In the genomic region with DNA sequence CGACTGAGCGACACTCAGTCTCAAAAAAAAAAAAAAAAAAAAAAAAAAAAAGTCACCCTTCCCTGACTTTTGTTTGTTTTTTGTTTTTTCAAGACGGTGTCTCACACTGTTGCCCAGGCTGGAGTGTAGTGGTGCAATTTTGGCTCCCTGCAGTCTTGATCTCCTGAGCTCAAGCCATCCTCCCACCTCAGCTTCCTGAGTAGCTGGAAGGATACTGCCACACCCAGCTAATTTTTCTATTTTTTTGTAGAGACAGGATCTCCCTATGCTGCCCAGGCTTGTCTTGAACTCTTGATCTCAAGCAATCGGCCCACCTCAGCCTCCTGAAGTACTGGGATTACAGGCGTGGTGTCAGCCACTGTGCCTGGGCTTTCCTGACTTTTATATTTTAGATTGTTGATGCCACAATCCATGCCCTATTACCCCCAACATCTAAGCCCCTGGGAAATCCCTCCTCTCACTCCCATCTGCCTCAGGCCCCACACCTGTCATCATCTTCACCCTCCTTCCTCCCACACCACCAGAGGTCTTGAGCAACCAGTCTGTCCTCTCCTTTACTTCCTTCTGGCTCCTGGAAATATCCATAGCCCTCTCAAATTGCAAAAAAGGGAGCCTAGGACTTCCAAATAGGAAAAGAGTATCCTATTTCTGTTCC, we compare ENCODE assay signal across 17 cellular contexts. TPM values are rescaled to one million over a fixed set of nuclear protein-coding genes. Genes with fewer than 3 reads are reported as not detected.
DNase-seq lines count a peak whose midpoint lies in the region; ATAC-seq and TF ChIP-seq lines count a peak whose summit lies in the region.
"Had no signal": no experiment of that assay in that cellular context is flagged by ENCODE, and none has a peak within 500 bp of the region (broad histone marks: within the 10 kb centered on the region; RNA-seq: fewer than 3 reads in every experiment).

No MANE protein-coding gene starts in this region.

- H3K27me3 ChIP-seq in parathyroid adenoma (ENCODE audit: control insufficient read depth, insufficient read depth, low read length): no peaks in the 10 kb centered on the region
- no peaks in the 10 kb centered on the region for H3K27me3 ChIP-seq in A673 (replicated peaks; ENCODE audit: insufficient read depth, low read depth, low read length, poor library complexity)
- H3K27me3 ChIP-seq: sigmoid colon, tibial artery had no signal

- H3K9me3 ChIP-seq in parathyroid adenoma (ENCODE audit: control insufficient read depth, low read length) (no peaks in the 10 kb centered on the region), A673 (ENCODE audit: low read depth, low read length, poor library complexity, severe bottlenecking) (no peaks in the 10 kb centered on the region)
- H3K9me3 ChIP-seq: A549, sigmoid colon, tibial artery had no signal

- POLR2A ChIA-PET in A673 (lab: Charles Lee; ENCODE audit: low non-redundant PET): no interaction called here

- H3K27me3 Mint-ChIP-seq in chondrocyte (ENCODE audit: low read depth): no peaks in the 10 kb centered on the region

- TF ChIP-seq CTCF in chondrocyte (IDR thresholded peaks at IDR 0.05): no peak
- no peak for TF ChIP-seq CTCF in parathyroid adenoma (IDR thresholded peaks at IDR 0.05)
- no peak for TF ChIP-seq CTCF in A673 (conservative IDR thresholded peaks at IDR 0.05; ENCODE audit: low read depth, low read length)

- intact Hi-C loops in A673 (cut with micrococcal nuclease; ENCODE audit: unreplicated experiment): loop anchor here (2.0 kb wide), 1 partner anchor 32 kb away; a partner anchor contains a TSS

- H3K4me1 ChIP-seq in parathyroid adenoma: peaks cover 10% of the 10 kb centered on the region
- no peaks in the 10 kb centered on the region for H3K4me1 ChIP-seq in A673 (ENCODE audit: insufficient read depth, low read length, poor library complexity, severe bottlenecking)
- H3K4me1 ChIP-seq: A549, sigmoid colon, tibial artery had no signal

- H3K27ac ChIP-seq in parathyroid adenoma (peak overlapping the region; percentile 54), A673 (ENCODE audit: low read depth, low read length, poor library complexity, severe bottlenecking) (no peak overlapping the region)
- H3K27ac ChIP-seq: A549, coronary artery, sigmoid colon, tibial artery had no signal

- no TSS peak for BruUV-seq in A673 (replicated peaks; lab: Mats Ljungman, UMichigan)

- H3K4me1 Mint-ChIP-seq in chondrocyte (ENCODE audit: low read depth): peaks cover 9% of the 10 kb centered on the region

- H3K4me2 ChIP-seq in parathyroid adenoma (ENCODE audit: low read length): peak overlapping the region; percentile 34
- H3K4me2 ChIP-seq: A549 had no signal

- H2AFZ ChIP-seq in parathyroid adenoma: no peak overlapping the region

- H3K36me3 ChIP-seq in parathyroid adenoma (ENCODE audit: control insufficient read depth, insufficient read depth, low read length): no peaks in the 10 kb centered on the region
- H3K36me3 ChIP-seq in A673 (ENCODE audit: insufficient read depth, low read length, poor library complexity, severe bottlenecking): no peaks in the 10 kb centered on the region

- H3K4me3 ChIP-seq in parathyroid adenoma (ENCODE audit: low read depth, low read length) (peak overlapping the region; percentile 33), A673 (ENCODE audit: low read depth, low read length, poor library complexity, severe bottlenecking) (no peak overlapping the region)
- H3K4me3 ChIP-seq: A549, coronary artery, GM12878, sigmoid colon, tibial artery had no signal

- H3K27ac Mint-ChIP-seq in chondrocyte (ENCODE audit: unreplicated experiment): peak overlapping the region; percentile 62

- DNase-seq in NCI-H524 (lab: John Stamatoyannopoulos, UW) (peak; percentile 32 to 56), NCI-H524 treated with DMSO at 0.1 percent for 48 hours (lab: John Stamatoyannopoulos, UW) (no peak), NCI-H69 (lab: John Stamatoyannopoulos, UW) (peak; percentile 10), chondrocyte (ENCODE audit: low spot score) (no peak), cerebellum (ENCODE audit: low spot score) (no peak), A673 (ENCODE audit: low spot score) (no peak)
- DNase-seq: activated T-cell treated with anti-CD3 and anti-CD28 coated beads, Interleukin-2, amount 50 U/mL, for 4 hours; GOT3; NCI-H1048; NCI-H446; sigmoid colon; tibial artery had no signal

- H3K9me3 Mint-ChIP-seq in chondrocyte (ENCODE audit: low read depth): no peaks in the 10 kb centered on the region
- H3K9me3 Mint-ChIP-seq: activated T-cell treated with anti-CD3 and anti-CD28 coated beads, Interleukin-2, amount 50 U/mL, for 4 hours had no signal

- CTCF ChIA-PET in A673 (lab: Charles Lee): interaction anchor here (0.6 to 2.2 kb wide), 3 partner anchors 9 to 290 kb away, joined by 4 to 14 read pairs (median 11); no protein-coding TSS in a partner anchor

- peaks cover 12% of the 10 kb centered on the region for H3K79me2 ChIP-seq in parathyroid adenoma

- H3K4me3 Mint-ChIP-seq in chondrocyte (ENCODE audit: unreplicated experiment): no peak overlapping the region
- H3K4me3 Mint-ChIP-seq: activated T-cell treated with anti-CD3 and anti-CD28 coated beads, Interleukin-2, amount 50 U/mL, for 4 hours had no signal

- no peak overlapping the region for H3K9ac ChIP-seq in parathyroid adenoma

- peaks cover 17% of the 10 kb centered on the region for H3K36me3 Mint-ChIP-seq in chondrocyte (ENCODE audit: low read depth)

- no peak for ATAC-seq in HG02973 (IDR thresholded peaks at IDR 0.05; ENCODE audit: unreplicated experiment)
- ATAC-seq: activated T-cell treated with anti-CD3 and anti-CD28 coated beads, Interleukin-2, amount 50 U/mL, for 4 hours; GM12878 had no signal

RNA-seq across cellular contexts. Expression of a gene that starts 7.8 kb away (rescaled TPM):
- total RNA-seq in chondrocyte: 5.3 to 6.1 TPM (median 5.7 TPM) in 3 replicates
- total RNA-seq in cerebellum: 4.9 TPM
- total RNA-seq in A673 (2021): 8.8 and 9.5 TPM in 2 replicates

RNA-seq across cellular contexts. Expression of a gene that starts 13.1 kb away (rescaled TPM):
- total RNA-seq in chondrocyte (15.8 to 27.8 TPM (median 19.5 TPM) in 3 replicates), cerebellum (22.2 TPM), A673 (2021) (51.9 and 69.9 TPM in 2 replicates)

RNA-seq across cellular contexts. Expression of a gene that starts 31.6 kb away (rescaled TPM):
- 11.4 to 18.2 TPM (median 13.9 TPM) in 3 replicates for total RNA-seq in chondrocyte
- 13.7 TPM for total RNA-seq in cerebellum
- 2.2 and 5.0 TPM in 2 replicates for total RNA-seq in A673 (2021)

RNA-seq across cellular contexts. Expression of a gene that starts 51.3 kb away (rescaled TPM):
- total RNA-seq in chondrocyte: 0.52 to 1.7 TPM (median 1.4 TPM) in 3 replicates
- 4.7 TPM for total RNA-seq in cerebellum
- 0.70 and 2.0 TPM in 2 replicates for total RNA-seq in A673 (2021)

RNA-seq across cellular contexts. Expression of a gene that starts 54.8 kb away (rescaled TPM):
- total RNA-seq in chondrocyte (105 TPM in 3 replicates), cerebellum (46.5 TPM), A673 (2021) (73.9 and 78.1 TPM in 2 replicates)

Comparison
In these comparisons a context has a peak if more than half of its experiments do, and no peak if none do; other contexts are left out.
1. DNase-seq: peak in NCI-H524 (2 of 2) and NCI-H69 (single experiment); none in NCI-H524 treated with DMSO at 0.1 percent for 48 hours (single experiment), chondrocyte (single experiment), cerebellum (single experiment) and A673 (single experiment).